ENCODE assay signal across 13 cellular contexts in the genomic region with DNA sequence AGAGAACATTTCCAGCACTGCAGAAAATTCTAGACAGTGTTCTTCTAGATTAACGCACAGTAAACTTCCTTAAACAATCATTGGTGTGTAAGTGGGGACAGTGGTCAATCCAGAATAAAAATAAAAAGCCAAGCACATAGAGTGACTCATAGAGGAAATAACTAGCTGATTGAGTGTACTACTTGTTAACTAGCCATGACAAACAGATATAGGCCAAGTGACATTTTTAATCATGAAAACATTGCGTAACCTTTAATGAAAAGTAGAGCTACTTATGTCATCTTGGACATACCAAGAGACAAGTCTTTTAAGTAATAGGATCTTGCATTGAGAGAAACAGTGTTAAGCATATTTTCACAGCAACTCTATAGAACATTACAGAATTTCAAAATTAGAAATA.
DNase-seq lines count a peak whose midpoint lies in the region; ATAC-seq and TF ChIP-seq lines count a peak whose summit lies in the region.
"Had no signal": no experiment of that assay in that cellular context is flagged by ENCODE, and none has a peak within 500 bp of the region (broad histone marks: within the 10 kb centered on the region; RNA-seq: fewer than 3 reads in every experiment).

No MANE protein-coding gene starts in this region.

- no peaks in the 10 kb centered on the region for H4K20me1 ChIP-seq in BLaER1 treated with 17β-estradiol and CSF1 and Interleukin-3, amounts not matched to agents 10 nM and 100 nM

- in situ Hi-C loops in brain microvascular endothelial cell (cut with HindIII; ENCODE audit: low pct_ligation_motif_present, low sequenced_read_pairs) = no loop called here

- intact Hi-C loops in left colon (cut with DNase I, micrococcal nuclease) = no loop called here

- TF ChIP-seq CTCF in brain microvascular endothelial cell (IDR thresholded peaks at IDR 0.05; ENCODE audit: low read depth, low read length, missing control alignments) = no peak

- H3K36me3 ChIP-seq in BLaER1 treated with 17β-estradiol and CSF1 and Interleukin-3, amounts not matched to agents 10 nM and 100 nM = peaks cover 0 to 3% (median 0%) of the 10 kb centered on the region in 11 experiments; a peak in 1 of 22 replicates
- no peaks in the 10 kb centered on the region for H3K36me3 ChIP-seq in brain microvascular endothelial cell (replicated peaks)

- H3K27me3 ChIP-seq in BLaER1 treated with 17β-estradiol and CSF1 and Interleukin-3, amounts not matched to agents 10 nM and 100 nM = no peaks in the 10 kb centered on the region
- H3K27me3 ChIP-seq in brain microvascular endothelial cell (replicated peaks) = no peaks in the 10 kb centered on the region

- H3K4me3 ChIP-seq in BLaER1 treated with 17β-estradiol and CSF1 and Interleukin-3, amounts not matched to agents 10 nM and 100 nM = no peak overlapping the region
- no peak overlapping the region for H3K4me3 ChIP-seq in brain microvascular endothelial cell (ENCODE audit: low read depth, low read length)

- no peak for TF ChIP-seq RAD21 in Ishikawa (IDR thresholded peaks at IDR 0.05; ENCODE audit: low read depth)

- TF ChIP-seq EP300 in Ishikawa (IDR thresholded peaks at IDR 0.05; ENCODE audit: borderline replicate concordance) = no peak

- peaks cover 0 to 21% (median 9%) of the 10 kb centered on the region in 10 experiments; a peak in 11 of 20 replicates for H3K4me1 ChIP-seq in BLaER1 treated with 17β-estradiol and CSF1 and Interleukin-3, amounts not matched to agents 10 nM and 100 nM
- H3K4me1 ChIP-seq: Caco-2 had no signal

- no peaks in the 10 kb centered on the region for H3K9me3 ChIP-seq in BLaER1 treated with 17β-estradiol and CSF1 and Interleukin-3, amounts not matched to agents 10 nM and 100 nM (replicated peaks in 1 of 11)
- H3K9me3 ChIP-seq: Caco-2 had no signal

- no peak overlapping the region for H3K9ac ChIP-seq in BLaER1 treated with 17β-estradiol and CSF1 and Interleukin-3, amounts not matched to agents 10 nM and 100 nM

- peak overlapping the region in 6 of 11 experiments; percentile 25 to 62 (median 49); a peak in 8 of 22 replicates for H3K4me2 ChIP-seq in BLaER1 treated with 17β-estradiol and CSF1 and Interleukin-3, amounts not matched to agents 10 nM and 100 nM

- H3K27ac ChIP-seq in BLaER1 treated with 17β-estradiol and CSF1 and Interleukin-3, amounts not matched to agents 10 nM and 100 nM = peak overlapping the region in 2 of 11 experiments; percentile 12 to 23; a peak in 2 of 22 replicates
- H3K27ac ChIP-seq in brain microvascular endothelial cell = no peak overlapping the region

- peak; percentile 27 for ATAC-seq in left colon
- no peak for ATAC-seq in HG02885 (IDR thresholded peaks at IDR 0.05; ENCODE audit: poor library complexity, unreplicated experiment)
- no peak for ATAC-seq in GM18861 (IDR thresholded peaks at IDR 0.05; ENCODE audit: unreplicated experiment)
- ATAC-seq: stimulated activated naive CD8-positive, alpha-beta T cell treated with anti-CD3 and anti-CD28 coated beads, Interleukin-15, amount 100 ng/mL, for 72 hours had no signal

- DNase-seq in brain microvascular endothelial cell (peak; percentile 20), left colon (no peak), NCI-H1105 (lab: John Stamatoyannopoulos, UW) (no peak)
- no peak for DNase-seq in stimulated activated naive CD4-positive, alpha-beta T cell treated with Interleukin-2 at 50 U/mL for 16 hours (lab: John Stamatoyannopoulos, UW)
- DNase-seq: Caco-2; cortex of kidney; MM.1S; NK-92 treated with Interleukin-12 subunit alpha and Interleukin-12 subunit beta, amount 100 ng/mL, for 24 hours; stimulated activated naive CD8-positive, alpha-beta T cell treated with anti-CD3 and anti-CD28 coated beads, Interleukin-15, amount 100 ng/mL, for 72 hours had no signal

TF ChIP-seq in Ishikawa, 13 proteins besides CTCF, POLR2A, EP300 and RAD21:
- TF ChIP-seq, protein P1, sequence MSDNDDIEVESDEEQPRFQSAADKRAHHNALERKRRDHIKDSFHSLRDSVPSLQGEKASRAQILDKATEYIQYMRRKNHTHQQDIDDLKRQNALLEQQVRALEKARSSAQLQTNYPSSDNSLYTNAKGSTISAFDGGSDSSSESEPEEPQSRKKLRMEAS (IDR thresholded peaks at IDR 0.05) = no peak
- TF ChIP-seq CEBPB (IDR thresholded peaks at IDR 0.05) = peak; percentile 75
